10 cellular contexts compared by ENCODE assay signal in the genomic region with DNA sequence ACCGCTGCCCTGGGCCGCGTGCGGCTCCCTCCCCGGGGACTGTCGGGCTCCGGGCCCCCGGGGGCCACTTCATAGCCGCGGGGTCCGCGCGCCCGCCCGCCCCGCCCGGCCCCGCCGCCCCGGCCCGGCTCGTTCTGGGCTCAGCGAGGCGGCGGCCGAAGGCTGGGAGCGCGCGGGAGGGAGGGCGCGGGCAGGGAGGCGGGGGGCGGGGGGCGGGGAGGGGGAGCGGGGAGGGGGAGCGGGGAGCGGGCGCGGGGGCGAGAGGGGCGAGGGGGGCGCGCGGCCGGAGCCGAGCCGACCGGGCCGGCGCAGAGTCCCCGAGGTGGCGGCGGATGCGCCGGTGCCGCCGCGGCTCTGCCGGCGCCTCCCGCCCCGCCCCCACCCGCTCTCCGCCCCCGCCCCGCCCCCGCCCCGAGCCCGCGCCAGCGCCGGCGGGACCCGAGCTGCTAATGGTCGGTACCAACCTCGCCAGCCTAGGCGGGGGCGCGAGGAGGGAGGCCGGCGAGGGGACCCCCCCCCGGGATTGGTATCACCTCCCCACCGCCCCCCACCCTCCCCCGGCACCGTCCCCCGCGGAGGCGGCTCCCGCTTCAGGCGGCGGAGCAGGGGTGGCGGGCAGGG. TPM values are rescaled to one million over a fixed set of nuclear protein-coding genes. Genes with fewer than 3 reads are reported as not detected.
A peak's percentile ranks its signal among the peaks of the same experiment; 100 is the strongest.
DNase-seq lines count a peak whose midpoint lies in the region; ATAC-seq, FAIRE-seq and TF ChIP-seq lines count a peak whose summit lies in the region.
"Had no signal": no experiment of that assay in that cellular context is flagged by ENCODE, and none has a peak within 500 bp of the region (broad histone marks: within the 10 kb centered on the region; RNA-seq: fewer than 3 reads in every experiment).

A gene with protein sequence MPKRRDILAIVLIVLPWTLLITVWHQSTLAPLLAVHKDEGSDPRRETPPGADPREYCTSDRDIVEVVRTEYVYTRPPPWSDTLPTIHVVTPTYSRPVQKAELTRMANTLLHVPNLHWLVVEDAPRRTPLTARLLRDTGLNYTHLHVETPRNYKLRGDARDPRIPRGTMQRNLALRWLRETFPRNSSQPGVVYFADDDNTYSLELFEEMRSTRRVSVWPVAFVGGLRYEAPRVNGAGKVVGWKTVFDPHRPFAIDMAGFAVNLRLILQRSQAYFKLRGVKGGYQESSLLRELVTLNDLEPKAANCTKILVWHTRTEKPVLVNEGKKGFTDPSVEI (minus strand): TSS at position 356 of the 621 bp plus-strand sequence. CDS start 24,583 bp downstream, outside the sequence.

- DNase-seq in DMS 273 (lab: John Stamatoyannopoulos, UW; ENCODE audit: unreplicated experiment): peak; percentile 49
- no peak for DNase-seq in DMS 273 treated with DMSO at 0.1 percent for 48 hours (lab: John Stamatoyannopoulos, UW)
- DNase-seq in Peyer's patch: peak in 1 of 3 donors; percentile 39
- peak; percentile 85 to 89 for DNase-seq in frontal cortex (ENCODE audit: low spot score in 2 of 2)
- DNase-seq in sciatic nerve (ENCODE audit: low spot score): no peak
- no peak for DNase-seq in mucosa of gallbladder (ENCODE audit: low spot score)
- no peak for DNase-seq in activated effector memory CD4-positive, alpha-beta T cell treated with Interleukin-2 at 50 U/mL for 16 hours

- no peaks in the 10 kb centered on the region for H3K36me3 ChIP-seq in Peyer's patch

- ATAC-seq in sciatic nerve: no peak
- ATAC-seq in esophagus mucosa: no peak

- peaks cover 0 to 23% of the 10 kb centered on the region in 2 donors for H3K27me3 ChIP-seq in Peyer's patch

- intact Hi-C loops in sciatic nerve (cut with DNase I): no loop called here

- TF ChIP-seq CTCF in Peyer's patch (IDR thresholded peaks at IDR 0.05): no peak

- H3K4me1 ChIP-seq in Peyer's patch: peaks cover 0 to 16% (median 3%) of the 10 kb centered on the region in 4 donors

- no peak within 1 kb of the TSS for H3K27ac ChIP-seq in Peyer's patch
- H3K27ac ChIP-seq: 22Rv1 had no signal

- no peak for FAIRE-seq in frontal cortex (lab: Jason Lieb, UNC)

- no peaks in the 10 kb centered on the region for H3K9me3 ChIP-seq in Peyer's patch

- no peak for TF ChIP-seq POLR2A in Peyer's patch (IDR thresholded peaks at IDR 0.05)

- H3K4me3 ChIP-seq in Peyer's patch: peak within 1 kb of the TSS; percentile 17 to 47 (median 44)

RNA-seq across cellular contexts. Expression of the gene that starts here (rescaled TPM):
- total RNA-seq in Peyer's patch: 1 to 10 TPM in 1 of 4 donors, under 1 TPM in 2, not detected in 1; 0.35 to 3.3 (median 0.54) TPM
- total RNA-seq in frontal cortex: 47.3 TPM
- total RNA-seq in sciatic nerve: 23.3 TPM
- total RNA-seq in esophagus mucosa: 0.08 TPM
- total RNA-seq in mucosa of gallbladder: 0.20 TPM
- total RNA-seq: M059J had no signal

Comparison
In these comparisons a context has a peak if more than half of its experiments do, and no peak if none do; other contexts are left out.
1. DNase-seq: peak in DMS 273 (single experiment) and frontal cortex (2 of 2); none in DMS 273 treated with DMSO at 0.1 percent for 48 hours (single experiment), sciatic nerve (single experiment), mucosa of gallbladder (single experiment) and activated effector memory CD4-positive, alpha-beta T cell treated with Interleukin-2 at 50 U/mL for 16 hours (single experiment).